8 cellular contexts compared by ENCODE assay signal in genomic region chr19:29263305-29264080, GRCh38. TPM values are rescaled to one million over a fixed set of nuclear protein-coding genes. Genes with fewer than 3 reads are reported as not detected.
DNase-seq lines count a peak whose midpoint lies in the region; ATAC-seq and TF ChIP-seq lines count a peak whose summit lies in the region.

No MANE protein-coding gene starts in this region.

- 41% methylated on average over 8 of the region's 8 CpGs for WGBS in smooth muscle cell (ENCODE audit: low lambda C conversion rate)

- no peak for DNase-seq in CD14-positive monocyte (ENCODE audit: low spot score)
- DNase-seq in RPMI7951 (ENCODE audit: low read depth), result peak; percentile 33
- DNase-seq in activated naive CD4-positive, alpha-beta T cell treated with anti-CD3 and anti-CD28 coated beads, Interleukin-2, amount 50 U/mL, for 72 hours (ENCODE audit: low spot score in 2 of 2), result peak in 1 of 2 donors; percentile 67
- DNase-seq in left ventricle myocardium superior, result peak; percentile 54
- DNase-seq in smooth muscle cell (lab: John Stamatoyannopoulos, UW; ENCODE audit: unreplicated experiment), result no peak

- H3K36me3 Mint-ChIP-seq in CD14-positive monocyte, result no peaks in the 10 kb centered on the region
- no peaks in the 10 kb centered on the region for H3K36me3 Mint-ChIP-seq in activated naive CD4-positive, alpha-beta T cell treated with anti-CD3 and anti-CD28 coated beads, Interleukin-2, amount 50 U/mL, for 72 hours

- intact Hi-C loops in CD14-positive monocyte (cut with micrococcal nuclease), result no loop called here
- intact Hi-C loops in left ventricle myocardium superior (cut with micrococcal nuclease), result no loop called here

- no peaks in the 10 kb centered on the region for H3K36me3 ChIP-seq in smooth muscle cell (ENCODE audit: low read depth)

- no peak overlapping the region for H2AFZ ChIP-seq in smooth muscle cell (ENCODE audit: low read depth)

- H3K9me3 Mint-ChIP-seq in CD14-positive monocyte, result peaks cover 0 to 1% (median 0%) of the 10 kb centered on the region in 7 donors
- H3K9me3 Mint-ChIP-seq in activated naive CD4-positive, alpha-beta T cell treated with anti-CD3 and anti-CD28 coated beads, Interleukin-2, amount 50 U/mL, for 72 hours, result no peaks in the 10 kb centered on the region

- H3K4me3 ChIP-seq in smooth muscle cell, result no peak overlapping the region

- TF ChIP-seq CTCF in CD14-positive monocyte (IDR thresholded peaks at IDR 0.05) (peak; percentile 87), smooth muscle cell (IDR thresholded peaks at IDR 0.05; ENCODE audit: borderline replicate concordance, insufficient read depth, poor library complexity, severe bottlenecking) (peak; percentile 73)

- no peak overlapping the region for H3K4me2 ChIP-seq in smooth muscle cell

- H3K27ac ChIP-seq in smooth muscle cell (ENCODE audit: low read depth), result no peak overlapping the region

- ATAC-seq in HG02759 (IDR thresholded peaks at IDR 0.05; ENCODE audit: unreplicated experiment) (peak; percentile 66), left ventricle myocardium superior (peak; percentile 37), GM21526 (IDR thresholded peaks at IDR 0.05; ENCODE audit: low FRiP score, unreplicated experiment) (no peak), GM18511 (IDR thresholded peaks at IDR 0.05; ENCODE audit: unreplicated experiment) (no peak)
- ATAC-seq in activated naive CD4-positive, alpha-beta T cell treated with anti-CD3 and anti-CD28 coated beads, Interleukin-2, amount 50 U/mL, for 72 hours, result peak; percentile 49 to 51

- no peaks in the 10 kb centered on the region for H3K9me3 ChIP-seq in smooth muscle cell (replicated peaks; ENCODE audit: low read depth)

- peaks cover 1 to 3% (median 2%) of the 10 kb centered on the region in 3 donors for H3K27me3 Mint-ChIP-seq in CD14-positive monocyte (ENCODE audit: low read depth in 3 of 3)

- H3K4me3 Mint-ChIP-seq in CD14-positive monocyte, result no peak overlapping the region

- no peak overlapping the region for H3K9ac ChIP-seq in smooth muscle cell (ENCODE audit: low read depth)

- no peaks in the 10 kb centered on the region for H3F3A ChIP-seq in smooth muscle cell (ENCODE audit: low read depth)

- no peaks in the 10 kb centered on the region for H4K20me1 ChIP-seq in smooth muscle cell (ENCODE audit: low read depth)

- no peaks in the 10 kb centered on the region for H3K4me1 ChIP-seq in smooth muscle cell (ENCODE audit: low read depth)

- H3K27ac Mint-ChIP-seq in CD14-positive monocyte, result no peak overlapping the region
- no peak overlapping the region for H3K27ac Mint-ChIP-seq in activated naive CD4-positive, alpha-beta T cell treated with anti-CD3 and anti-CD28 coated beads, Interleukin-2, amount 50 U/mL, for 72 hours

- H3K4me1 Mint-ChIP-seq in CD14-positive monocyte, result no peaks in the 10 kb centered on the region

- no peaks in the 10 kb centered on the region for H3K27me3 ChIP-seq in smooth muscle cell (ENCODE audit: low read depth)

- no peaks in the 10 kb centered on the region for H3K79me2 ChIP-seq in smooth muscle cell (ENCODE audit: low read depth)

RNA-seq across cellular contexts. Expression of gene UQCRFS1, which starts 50.5 kb away (rescaled TPM):
- polyA plus RNA-seq in CD14-positive monocyte, result 100 to 1,000 TPM; 108 TPM
- 54.7 and 58.7 TPM in 2 replicates for total RNA-seq in RPMI7951 (2014; rRNA removed; shearing (Covaris generic))
- total RNA-seq in activated naive CD4-positive, alpha-beta T cell treated with anti-CD3 and anti-CD28 coated beads, Interleukin-2, amount 50 U/mL, for 72 hours, result 10 to 100 TPM; 42.1 to 46.2 TPM
- total RNA-seq in left ventricle myocardium superior, result 169 TPM
- total RNA-seq in smooth muscle cell, result 37.1 and 41.1 TPM in 2 replicates
- 51.6 and 57.9 TPM in 2 replicates for polyA plus RNA-seq in smooth muscle cell

Comparison
In these comparisons a context has a peak if more than half of its experiments do, and no peak if none do; other contexts are left out.
1. DNase-seq: peak in RPMI7951 (single experiment) and left ventricle myocardium superior (single experiment); none in CD14-positive monocyte (single experiment) and smooth muscle cell (single experiment).
2. ATAC-seq: peak in HG02759 (single experiment), activated naive CD4-positive, alpha-beta T cell treated with anti-CD3 and anti-CD28 coated beads, Interleukin-2, amount 50 U/mL, for 72 hours (2 of 2) and left ventricle myocardium superior (single experiment); none in GM21526 (single experiment) and GM18511 (single experiment).